11 cellular contexts compared by ENCODE assay signal in the genomic region with DNA sequence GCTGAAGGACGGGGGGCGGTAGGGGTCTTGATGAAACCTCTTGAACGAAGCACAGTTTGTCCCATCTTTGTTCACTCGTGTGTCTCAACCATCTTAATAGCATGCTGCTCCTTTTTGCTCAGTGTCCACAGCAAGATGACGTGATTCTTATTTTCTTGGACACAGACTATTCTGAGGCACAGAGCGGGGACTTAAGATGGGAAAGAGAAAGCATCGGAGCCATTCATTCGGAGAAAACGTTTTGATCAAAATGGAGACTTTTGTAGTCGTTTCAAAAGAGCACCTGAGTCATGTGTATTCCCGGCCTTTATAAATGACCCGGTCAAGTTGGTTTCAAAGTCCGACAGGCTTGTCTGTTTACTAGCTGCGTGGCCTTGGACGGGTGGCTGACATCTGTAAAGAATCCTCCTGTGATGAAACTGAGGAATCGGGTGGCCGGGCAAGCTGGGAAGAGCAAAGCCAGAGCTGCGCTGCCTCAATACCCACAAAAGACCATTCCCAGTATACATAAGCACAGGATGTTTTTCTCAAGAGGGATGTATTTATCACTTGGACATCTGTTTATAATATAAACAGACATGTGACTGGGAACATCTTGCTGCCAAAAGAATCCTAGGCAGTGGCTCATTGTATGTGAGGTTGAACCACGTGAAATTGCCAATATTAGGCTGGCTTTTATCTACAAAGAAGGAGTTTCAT. TPM values are rescaled to one million over a fixed set of nuclear protein-coding genes. Genes with fewer than 3 reads are reported as not detected.
A peak's percentile ranks its signal among the peaks of the same experiment; 100 is the strongest.
DNase-seq lines count a peak whose midpoint lies in the region; ATAC-seq, FAIRE-seq and TF ChIP-seq lines count a peak whose summit lies in the region.
"Had no signal": no experiment of that assay in that cellular context is flagged by ENCODE, and none has a peak within 500 bp of the region (broad histone marks: within the 10 kb centered on the region; RNA-seq: fewer than 3 reads in every experiment).

No MANE protein-coding gene starts in this region.

- no peak for FAIRE-seq in GM12892 (lab: Jason Lieb, UNC)

- 36 to 40% methylated on average over 19 of the region's 19 CpGs for WGBS in gastroesophageal sphincter (ENCODE audit: low coverage in 1 of 2), 2 donors
- 42 to 66% methylated on average over 19 of the region's 19 CpGs for WGBS in sigmoid colon, 2 donors

- peak; percentile 75 for DNase-seq in sigmoid colon
- DNase-seq in GM12892 (ENCODE audit: insufficient read length): no peak
- DNase-seq in dedifferentiated amniotic fluid mesenchymal stem cell (ENCODE audit: extremely low spot score): no peak
- DNase-seq: activated CD4-positive, alpha-beta T cell treated with anti-CD3 and anti-CD28 coated beads for 48 hours; activated naive CD4-positive, alpha-beta T cell treated with Interleukin-2 at 50 U/mL for 16 hours; CD4-positive, alpha-beta T cell had no signal

- H3K4me3 ChIP-seq in BLaER1: peak overlapping the region; percentile 24; the same call in 1 of the 2 replicates
- peak overlapping the region; percentile 13 for H3K4me3 ChIP-seq in WI38 (ENCODE audit: low read depth, low read length)
- H3K4me3 ChIP-seq in gastroesophageal sphincter: no peak overlapping the region
- peak overlapping the region in 2 of 4 donors; percentile 6 to 9 for H3K4me3 ChIP-seq in sigmoid colon

- H3K36me3 ChIP-seq in BLaER1 (peaks cover 66% of the 10 kb centered on the region), gastroesophageal sphincter (peaks cover 0 to 39% of the 10 kb centered on the region in 2 donors), sigmoid colon (peaks cover 34 to 44% (median 39%) of the 10 kb centered on the region in 4 donors)

- no peak for TF ChIP-seq EP300 in gastroesophageal sphincter (IDR thresholded peaks at IDR 0.05)
- peak; percentile 74 to 92 (median 82) for TF ChIP-seq EP300 in sigmoid colon (IDR thresholded peaks at IDR 0.05)

- H3K27me3 ChIP-seq in BLaER1: no peaks in the 10 kb centered on the region
- H3K27me3 ChIP-seq in gastroesophageal sphincter: no peaks in the 10 kb centered on the region
- H3K27me3 ChIP-seq in sigmoid colon: no peaks in the 10 kb centered on the region

- H3K4me1 ChIP-seq in BLaER1: peaks cover 38% of the 10 kb centered on the region
- peaks cover 0 to 61% (median 8%) of the 10 kb centered on the region in 3 donors for H3K4me1 ChIP-seq in gastroesophageal sphincter
- peaks cover 0 to 60% (median 51%) of the 10 kb centered on the region in 4 donors for H3K4me1 ChIP-seq in sigmoid colon

- H4K20me1 ChIP-seq in BLaER1: peaks cover 42% of the 10 kb centered on the region

- H3K9me3 ChIP-seq in BLaER1 (peaks cover 45% of the 10 kb centered on the region), gastroesophageal sphincter (peaks cover 0 to 9% (median 0%) of the 10 kb centered on the region in 3 donors), sigmoid colon (peaks cover 0 to 3% (median 0%) of the 10 kb centered on the region in 4 donors)

- TF ChIP-seq POLR2A in gastroesophageal sphincter (IDR thresholded peaks at IDR 0.05) (no peak), sigmoid colon (IDR thresholded peaks at IDR 0.05) (no peak), GM12892 (IDR thresholded peaks at IDR 0.05; ENCODE audit: low read depth, low read length) (no peak)

- H3K4me2 ChIP-seq in BLaER1: peak overlapping the region; percentile 61

- no peak overlapping the region for H3K9ac ChIP-seq in BLaER1

- intact Hi-C loops in sigmoid colon (cut with DNase I): loop anchor here (2.0 to 5.0 kb wide), 2 partner anchors 75 to 1228 kb away; no protein-coding TSS in a partner anchor

- peak; percentile 51 for ATAC-seq in gastroesophageal sphincter
- no peak for ATAC-seq in HG02678 (IDR thresholded peaks at IDR 0.05; ENCODE audit: unreplicated experiment)
- ATAC-seq in GM19395 (IDR thresholded peaks at IDR 0.05; ENCODE audit: unreplicated experiment): no peak

- H3K27ac ChIP-seq in BLaER1: peak overlapping the region; percentile 47; the same call in 1 of the 2 replicates
- peak overlapping the region; percentile 34 to 83 (median 78) for H3K27ac ChIP-seq in gastroesophageal sphincter
- peak overlapping the region; percentile 76 to 83 (median 78) for H3K27ac ChIP-seq in sigmoid colon

- no peak for TF ChIP-seq CTCF in WI38 (IDR thresholded peaks at IDR 0.05; ENCODE audit: low read depth, low read length)
- TF ChIP-seq CTCF in gastroesophageal sphincter (IDR thresholded peaks at IDR 0.05): no peak
- TF ChIP-seq CTCF in sigmoid colon (IDR thresholded peaks at IDR 0.05): no peak

RNA-seq across cellular contexts. Expression of a gene that starts 18.5 kb away (rescaled TPM):
- total RNA-seq in gastroesophageal sphincter (100 to 1,000 TPM in 1 of 4 donors, 10 to 100 TPM in 3; 50.9 to 169 (median 63.5) TPM), sigmoid colon (100 to 1,000 TPM in 1 of 4 donors, 10 to 100 TPM in 3; 32.1 to 112 (median 41.7) TPM)
- polyA plus RNA-seq in sigmoid colon: 100 to 1,000 TPM in 1 of 3 donors, 10 to 100 TPM in 2; 47.4 to 133 (median 83.3) TPM
- 3.3 TPM for polyA plus RNA-seq in GM12892 (2012; ENCODE audit: missing spikeins)

Comparison
In these comparisons a context has a peak if more than half of its experiments do, and no peak if none do; other contexts are left out.
1. H3K4me3 ChIP-seq: peak in BLaER1 (single experiment) and WI38 (single experiment); none in gastroesophageal sphincter (0 of 2).
2. Peak in every context shown above with its lines, with median percentiles within 50 percentile points of each other: H3K27ac ChIP-seq.